ENCODE assay signal across 1 cellular context in genomic region chr6:90355965-90356364, GRCh38.
TF ChIP-seq lines count a peak whose summit lies in the region.

No MANE protein-coding gene starts in this region.

TF ChIP-seq in liver, 16 proteins besides CTCF, POLR2A, EP300 and RAD21 (continued from another document):
- TF ChIP-seq, protein P1, sequence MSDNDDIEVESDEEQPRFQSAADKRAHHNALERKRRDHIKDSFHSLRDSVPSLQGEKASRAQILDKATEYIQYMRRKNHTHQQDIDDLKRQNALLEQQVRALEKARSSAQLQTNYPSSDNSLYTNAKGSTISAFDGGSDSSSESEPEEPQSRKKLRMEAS (IDR thresholded peaks at IDR 0.05) = no peak
- TF ChIP-seq TAF1 (conservative IDR thresholded peaks at IDR 0.05) (no peak), RXRA (IDR thresholded peaks at IDR 0.05) (peak; percentile 34 to 54), HNF4A (conservative IDR thresholded peaks at IDR 0.05) (peak in 1 of 2 donors; percentile 10), YY1 (IDR thresholded peaks at IDR 0.05) (no peak), GABPA (IDR thresholded peaks at IDR 0.05 in 1 of 2, conservative IDR thresholded peaks at IDR 0.05 in 1 of 2) (no peak), FOXA2 (IDR thresholded peaks at IDR 0.05) (no peak), JUND (IDR thresholded peaks at IDR 0.05) (no peak)
- TF ChIP-seq, protein P2, sequence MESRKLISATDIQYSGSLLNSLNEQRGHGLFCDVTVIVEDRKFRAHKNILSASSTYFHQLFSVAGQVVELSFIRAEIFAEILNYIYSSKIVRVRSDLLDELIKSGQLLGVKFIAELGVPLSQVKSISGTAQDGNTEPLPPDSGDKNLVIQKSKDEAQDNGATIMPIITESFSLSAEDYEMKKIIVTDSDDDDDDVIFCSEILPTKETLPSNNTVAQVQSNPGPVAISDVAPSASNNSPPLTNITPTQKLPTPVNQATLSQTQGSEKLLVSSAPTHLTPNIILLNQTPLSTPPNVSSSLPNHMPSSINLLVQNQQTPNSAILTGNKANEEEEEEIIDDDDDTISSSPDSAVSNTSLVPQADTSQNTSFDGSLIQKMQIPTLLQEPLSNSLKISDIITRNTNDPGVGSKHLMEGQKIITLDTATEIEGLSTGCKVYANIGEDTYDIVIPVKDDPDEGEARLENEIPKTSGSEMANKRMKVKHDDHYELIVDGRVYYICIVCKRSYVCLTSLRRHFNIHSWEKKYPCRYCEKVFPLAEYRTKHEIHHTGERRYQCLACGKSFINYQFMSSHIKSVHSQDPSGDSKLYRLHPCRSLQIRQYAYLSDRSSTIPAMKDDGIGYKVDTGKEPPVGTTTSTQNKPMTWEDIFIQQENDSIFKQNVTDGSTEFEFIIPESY (IDR thresholded peaks at IDR 0.05) = no peak
